ENCODE assay signal across 23 cellular contexts in the genomic region with DNA sequence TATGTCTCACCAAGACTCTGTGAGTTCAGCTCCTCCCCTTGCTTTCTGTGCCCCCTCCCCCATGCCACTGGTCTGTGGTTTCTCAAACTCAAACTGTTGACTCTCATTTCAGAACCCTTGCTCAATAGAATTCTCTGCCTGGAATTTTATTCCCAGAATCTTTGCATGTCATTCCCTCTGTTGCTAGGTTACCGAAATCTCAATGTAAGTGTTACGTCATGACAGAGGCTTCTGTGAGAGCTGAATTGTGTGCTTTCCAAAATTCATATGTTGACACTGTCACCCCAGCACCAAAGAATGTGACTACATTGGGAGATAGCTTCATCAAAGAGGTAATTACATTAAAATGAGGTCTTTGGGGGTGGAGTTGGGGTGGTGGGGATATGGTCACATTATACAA.
"Had no signal": no experiment of that assay in that cellular context is flagged by ENCODE, and none has a peak within 500 bp of the region (broad histone marks: within the 10 kb centered on the region; RNA-seq: fewer than 3 reads in every experiment).

No MANE protein-coding gene starts in this region.

- H3K27ac ChIP-seq: brain microvascular endothelial cell, KMS-11, SJSA1 had no signal

- H3K36me3 ChIP-seq: brain microvascular endothelial cell, MG63, SJSA1 had no signal

- H3K9me3 ChIP-seq: MG63, SJSA1 had no signal

- H3K4me2 ChIP-seq: KMS-11 had no signal

- DNase-seq: activated CD4-positive, alpha-beta T cell treated with anti-CD3 and anti-CD28 coated beads for 4 hours; activated CD8-positive, alpha-beta memory T cell treated with anti-CD3 and anti-CD28 coated beads, Interleukin-2, amount 50 U/mL, for 4 hours; activated CD8-positive, alpha-beta T cell treated with anti-CD3 and anti-CD28 coated beads for 36 hours; activated gamma-delta T cell treated with Interleukin-2 at 50 U/mL for 16 hours; activated naive CD4-positive, alpha-beta T cell treated with anti-CD3 and anti-CD28 coated beads, Interleukin-2, amount 10 ng/mL, durations not matched to agents 7 days and 5 days; activated naive CD8-positive, alpha-beta T cell treated with anti-CD3 and anti-CD28 coated beads for 36 hours; activated T-cell treated with anti-CD3 and anti-CD28 coated beads, Interleukin-2, amount 50 U/mL, for 72 hours; brain microvascular endothelial cell; cerebellar nuclear complex; MG63; NCI-H1105; NCI-H1436; NCI-H1694 treated with DMSO at 0.1 percent for 48 hours; NCI-H2107; NCI-H446; NCI-H524; NCI-H774; RPMI8226 had no signal

- ATAC-seq: activated CD4-positive, CD25-positive, alpha-beta regulatory T cell treated with anti-CD3 and anti-CD28 coated beads, Interleukin-2, amount 50 U/mL, for 24 hours; activated CD8-positive, alpha-beta T cell treated with anti-CD3 and anti-CD28 coated beads for 36 hours; activated T-cell treated with anti-CD3 and anti-CD28 coated beads, Interleukin-2, amount 50 U/mL, for 72 hours; Panc1; Right ventricle myocardium inferior had no signal

- H3K4me1 ChIP-seq: SJSA1 had no signal

- H3K9ac ChIP-seq: KMS-11 had no signal

- H3K27me3 ChIP-seq: brain microvascular endothelial cell, MG63, SJSA1 had no signal

- H3K4me3 ChIP-seq: MG63, SJSA1 had no signal
